ENCODE assay signal across 13 cellular contexts in genomic region chr9:137760426-137760825, GRCh38.
A peak's percentile ranks its signal among the peaks of the same experiment; 100 is the strongest.
DNase-seq lines count a peak whose midpoint lies in the region; ATAC-seq lines count a peak whose summit lies in the region.
"Had no signal": no experiment of that assay in that cellular context is flagged by ENCODE, and none has a peak within 500 bp of the region (broad histone marks: within the 10 kb centered on the region; RNA-seq: fewer than 3 reads in every experiment).

No MANE protein-coding gene starts in this region.

- no peak for ATAC-seq in stimulated activated naive CD8-positive, alpha-beta T cell treated with anti-CD3 and anti-CD28 coated beads, Interleukin-15, Interleukin-2, amounts not matched to agents 100 U/mL and 50 U/mL, for 24 hours
- ATAC-seq in activated T-helper 17 cell treated with anti-CD3 and anti-CD28 coated beads, Interleukin-2, amount 50 U/mL, for 72 hours (replicated peaks), result no peak

- no peaks in the 10 kb centered on the region for H3K27me3 Mint-ChIP-seq in stimulated activated naive CD8-positive, alpha-beta T cell treated with anti-CD3 and anti-CD28 coated beads, Interleukin-15, Interleukin-2, amounts not matched to agents 100 ng/mL and 50 ng/mL, for 24 hours
- H3K27me3 Mint-ChIP-seq in activated T-helper 17 cell treated with anti-CD3 and anti-CD28 coated beads, Interleukin-2, amount 50 U/mL, for 72 hours, result no peaks in the 10 kb centered on the region

- peaks cover 2% of the 10 kb centered on the region for H3K9me3 Mint-ChIP-seq in stimulated activated naive CD8-positive, alpha-beta T cell treated with anti-CD3 and anti-CD28 coated beads, Interleukin-15, Interleukin-2, amounts not matched to agents 100 ng/mL and 50 ng/mL, for 24 hours
- peaks cover 2% of the 10 kb centered on the region for H3K9me3 Mint-ChIP-seq in activated T-helper 17 cell treated with anti-CD3 and anti-CD28 coated beads, Interleukin-2, amount 50 U/mL, for 72 hours

- peak overlapping the region; percentile 85 for H3K27ac Mint-ChIP-seq in stimulated activated naive CD8-positive, alpha-beta T cell treated with anti-CD3 and anti-CD28 coated beads, Interleukin-15, Interleukin-2, amounts not matched to agents 100 ng/mL and 50 ng/mL, for 24 hours
- peak overlapping the region; percentile 91 for H3K27ac Mint-ChIP-seq in activated T-helper 17 cell treated with anti-CD3 and anti-CD28 coated beads, Interleukin-2, amount 50 U/mL, for 72 hours

- no peak for DNase-seq in stimulated activated naive CD8-positive, alpha-beta T cell treated with anti-CD3 and anti-CD28 coated beads, Interleukin-15, Interleukin-2, amounts not matched to agents 100 U/mL and 50 U/mL, for 24 hours
- DNase-seq in myocyte (ENCODE audit: low read depth) (peak; percentile 95), NK-92 (lab: John Stamatoyannopoulos, UW; ENCODE audit: unreplicated experiment) (no peak), NCI-H526 treated with DMSO at 0.1 percent for 48 hours (lab: John Stamatoyannopoulos, UW) (no peak), NCI-H128 (lab: John Stamatoyannopoulos, UW; ENCODE audit: unreplicated experiment) (no peak), NCI-H2171 treated with DMSO at 0.1 percent for 48 hours (lab: John Stamatoyannopoulos, UW) (no peak)
- DNase-seq: amygdala, DMS79 treated with DMSO at 0.1 percent for 48 hours, mammary epithelial cell, NCI-H1694, T1000 had no signal

- H3K36me3 Mint-ChIP-seq in stimulated activated naive CD8-positive, alpha-beta T cell treated with anti-CD3 and anti-CD28 coated beads, Interleukin-15, Interleukin-2, amounts not matched to agents 100 ng/mL and 50 ng/mL, for 24 hours (ENCODE audit: low read depth), result peaks cover 72% of the 10 kb centered on the region
- peaks cover 92% of the 10 kb centered on the region for H3K36me3 Mint-ChIP-seq in activated T-helper 17 cell treated with anti-CD3 and anti-CD28 coated beads, Interleukin-2, amount 50 U/mL, for 72 hours (ENCODE audit: low read depth)

- H3K4me1 Mint-ChIP-seq in stimulated activated naive CD8-positive, alpha-beta T cell treated with anti-CD3 and anti-CD28 coated beads, Interleukin-15, Interleukin-2, amounts not matched to agents 100 ng/mL and 50 ng/mL, for 24 hours (ENCODE audit: low read depth), result peaks cover 57% of the 10 kb centered on the region
- H3K4me1 Mint-ChIP-seq in activated T-helper 17 cell treated with anti-CD3 and anti-CD28 coated beads, Interleukin-2, amount 50 U/mL, for 72 hours, result peaks cover 46% of the 10 kb centered on the region

- H3K4me3 Mint-ChIP-seq in stimulated activated naive CD8-positive, alpha-beta T cell treated with anti-CD3 and anti-CD28 coated beads, Interleukin-15, Interleukin-2, amounts not matched to agents 100 ng/mL and 50 ng/mL, for 24 hours, result no peak overlapping the region
- peak overlapping the region; percentile 73 for H3K4me3 Mint-ChIP-seq in activated T-helper 17 cell treated with anti-CD3 and anti-CD28 coated beads, Interleukin-2, amount 50 U/mL, for 72 hours
